Comparison of ENCODE assay signal across 22 cellular contexts in the genomic region with DNA sequence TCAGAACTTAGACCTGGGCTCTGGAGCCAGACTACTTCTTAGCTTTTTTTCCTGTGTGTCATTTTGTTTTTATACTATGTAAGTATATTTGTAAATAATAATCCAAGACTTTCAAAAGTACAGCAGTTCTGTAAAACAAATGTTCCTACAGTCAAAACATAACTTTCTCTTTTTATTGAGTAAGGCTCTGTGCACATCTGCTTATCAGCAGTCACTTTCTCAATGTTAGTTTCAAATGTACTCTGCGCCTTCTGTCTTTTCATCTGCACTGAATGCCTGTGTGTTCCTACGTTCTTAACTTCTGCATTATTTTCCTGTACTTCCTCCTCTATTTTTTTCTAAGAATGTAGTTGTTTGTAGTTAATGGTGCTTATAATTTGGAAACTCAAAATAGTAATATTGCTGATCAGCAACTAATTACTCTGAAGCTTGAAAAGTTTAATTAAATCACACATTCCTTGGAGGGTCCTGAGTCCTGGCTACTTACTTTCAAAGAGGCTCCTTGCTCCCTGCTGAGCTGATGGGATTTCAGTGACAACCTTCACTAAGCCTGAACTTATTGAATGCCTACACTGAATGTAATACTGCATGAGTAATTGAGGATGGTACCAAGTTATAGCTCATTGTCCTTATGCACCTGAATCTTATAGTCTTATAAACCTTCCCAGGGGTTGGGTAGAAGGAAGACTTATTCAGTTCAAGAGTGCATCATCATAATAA.
A peak's percentile ranks its signal among the peaks of the same experiment; 100 is the strongest.
DNase-seq lines count a peak whose midpoint lies in the region; ATAC-seq lines count a peak whose summit lies in the region.
"Had no signal": no experiment of that assay in that cellular context is flagged by ENCODE, and none has a peak within 500 bp of the region (broad histone marks: within the 10 kb centered on the region; RNA-seq: fewer than 3 reads in every experiment).

No MANE protein-coding gene starts in this region.

- DNase-seq in Ammon's horn (ENCODE audit: low spot score) (peak; percentile 32), NOMO-1 (lab: John Stamatoyannopoulos, UW; ENCODE audit: unreplicated experiment in 2 of 2) (peak; percentile 21 to 50), caudate nucleus (lab: John Stamatoyannopoulos, UW) (no peak), midbrain (lab: John Stamatoyannopoulos, UW) (peak; percentile 21), head of caudate nucleus (no peak)
- no peak for DNase-seq in activated naive CD4-positive, alpha-beta T cell treated with Interleukin-2 at 50 U/mL for 16 hours
- DNase-seq: aorta; central memory CD4-positive, alpha-beta T cell; effector CD4-positive, alpha-beta T cell; foreskin melanocyte; Kasumi-1; mesenchymal stem cell; naive B cell; NCI-H1092 treated with DMSO at 0.1 percent for 48 hours; NCI-H2029 treated with DMSO at 0.1 percent for 48 hours; NCI-H226; posterior cingulate gyrus; RPMI8226; SW 1271 had no signal

- no peak for ATAC-seq in GM19397 (IDR thresholded peaks at IDR 0.05; ENCODE audit: unreplicated experiment)
- ATAC-seq: activated naive CD4-positive, alpha-beta T cell treated with anti-CD3 and anti-CD28 coated beads, Interleukin-2, amount 50 U/mL, for 72 hours had no signal

- intact Hi-C loops in head of caudate nucleus (cut with DNase I), result no loop called here

- peak overlapping the region; percentile 21 for H3K27ac ChIP-seq in caudate nucleus (ENCODE audit: low read depth, low read length)
- H3K27ac ChIP-seq: C4-2B had no signal

Comparison
In these comparisons a context has a peak if more than half of its experiments do, and no peak if none do; other contexts are left out.
1. DNase-seq: peak in Ammon's horn (single experiment), NOMO-1 (2 of 2) and midbrain (single experiment); none in caudate nucleus (0 of 61), activated naive CD4-positive, alpha-beta T cell treated with Interleukin-2 at 50 U/mL for 16 hours (single experiment) and head of caudate nucleus (0 of 42).